ENCODE assay signal across 11 cellular contexts in genomic region chr12:34361721-34362316, GRCh38.
"Had no signal": no experiment of that assay in that cellular context is flagged by ENCODE, and none has a peak within 500 bp of the region (broad histone marks: within the 10 kb centered on the region; RNA-seq: fewer than 3 reads in every experiment).

No MANE protein-coding gene starts in this region.

- FAIRE-seq: H1, H54 had no signal

- H3K27ac ChIP-seq: GM23248 had no signal

- H3K9me3 ChIP-seq: HAP-1 had no signal

- H3K4me2 ChIP-seq: GM23338 had no signal

- H3K36me3 ChIP-seq: HAP-1 had no signal

- H3K9ac ChIP-seq: GM23248 had no signal

- H2AFZ ChIP-seq: GM23248, GM23338 had no signal

- ATAC-seq: GM23338, HCT116 had no signal

- H3K4me3 Mint-ChIP-seq: GM23338, H9, HFFc6 had no signal

- H3K4me1 ChIP-seq: HAP-1 had no signal

- H3K4me3 ChIP-seq: GM23248, GM23338, HAP-1 had no signal

- H3K27ac Mint-ChIP-seq: GM23338, H9, HFFc6 had no signal

- H3K4me1 Mint-ChIP-seq: GM23338, H9 had no signal

- DNase-seq: GM23248, GOT3, H7, H9, HCEC 1CT, HFFc6 had no signal
